Comparison of ENCODE assay signal across 1 cellular context in genomic region chr4:1250527-1250812, GRCh38.
A peak's percentile ranks its signal among the peaks of the same experiment; 100 is the strongest.
TF ChIP-seq lines count a peak whose summit lies in the region.

No MANE protein-coding gene starts in this region.

TF ChIP-seq in HepG2, 621 proteins besides CTCF, POLR2A, EP300 and RAD21:
- TF ChIP-seq ZBTB38 (CRISPR knock-in tag; IDR thresholded peaks at IDR 0.05): no peak
- TF ChIP-seq TMF1 (CRISPR knock-in tag; IDR thresholded peaks at IDR 0.05; ENCODE audit: low read depth): 0 out of 2 replicates have a peak, but pooled peaks have one; percentile 10
- TF ChIP-seq, protein P1, sequence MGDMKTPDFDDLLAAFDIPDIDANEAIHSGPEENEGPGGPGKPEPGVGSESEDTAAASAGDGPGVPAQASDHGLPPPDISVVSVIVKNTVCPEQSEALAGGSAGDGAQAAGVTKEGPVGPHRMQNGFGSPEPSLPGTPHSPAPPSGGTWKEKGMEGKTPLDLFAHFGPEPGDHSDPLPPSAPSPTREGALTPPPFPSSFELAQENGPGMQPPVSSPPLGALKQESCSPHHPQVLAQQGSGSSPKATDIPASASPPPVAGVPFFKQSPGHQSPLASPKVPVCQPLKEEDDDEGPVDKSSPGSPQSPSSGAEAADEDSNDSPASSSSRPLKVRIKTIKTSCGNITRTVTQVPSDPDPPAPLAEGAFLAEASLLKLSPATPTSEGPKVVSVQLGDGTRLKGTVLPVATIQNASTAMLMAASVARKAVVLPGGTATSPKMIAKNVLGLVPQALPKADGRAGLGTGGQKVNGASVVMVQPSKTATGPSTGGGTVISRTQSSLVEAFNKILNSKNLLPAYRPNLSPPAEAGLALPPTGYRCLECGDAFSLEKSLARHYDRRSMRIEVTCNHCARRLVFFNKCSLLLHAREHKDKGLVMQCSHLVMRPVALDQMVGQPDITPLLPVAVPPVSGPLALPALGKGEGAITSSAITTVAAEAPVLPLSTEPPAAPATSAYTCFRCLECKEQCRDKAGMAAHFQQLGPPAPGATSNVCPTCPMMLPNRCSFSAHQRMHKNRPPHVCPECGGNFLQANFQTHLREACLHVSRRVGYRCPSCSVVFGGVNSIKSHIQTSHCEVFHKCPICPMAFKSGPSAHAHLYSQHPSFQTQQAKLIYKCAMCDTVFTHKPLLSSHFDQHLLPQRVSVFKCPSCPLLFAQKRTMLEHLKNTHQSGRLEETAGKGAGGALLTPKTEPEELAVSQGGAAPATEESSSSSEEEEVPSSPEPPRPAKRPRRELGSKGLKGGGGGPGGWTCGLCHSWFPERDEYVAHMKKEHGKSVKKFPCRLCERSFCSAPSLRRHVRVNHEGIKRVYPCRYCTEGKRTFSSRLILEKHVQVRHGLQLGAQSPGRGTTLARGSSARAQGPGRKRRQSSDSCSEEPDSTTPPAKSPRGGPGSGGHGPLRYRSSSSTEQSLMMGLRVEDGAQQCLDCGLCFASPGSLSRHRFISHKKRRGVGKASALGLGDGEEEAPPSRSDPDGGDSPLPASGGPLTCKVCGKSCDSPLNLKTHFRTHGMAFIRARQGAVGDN (CRISPR knock-in tag; IDR thresholded peaks at IDR 0.05): 0 out of 2 replicates have a peak, but pooled peaks have one; percentile 5
- TF ChIP-seq BRD4 (CRISPR knock-in tag; IDR thresholded peaks at IDR 0.05): no peak
- TF ChIP-seq LCORL (IDR thresholded peaks at IDR 0.05): no peak
- 0 out of 2 replicates have a peak, but pooled peaks have one; percentile 5 for TF ChIP-seq LCORL (CRISPR knock-in tag; IDR thresholded peaks at IDR 0.05)
- TF ChIP-seq ATF5 (CRISPR knock-in tag; IDR thresholded peaks at IDR 0.05; ENCODE audit: low read depth): no peak
